In the genomic region with DNA sequence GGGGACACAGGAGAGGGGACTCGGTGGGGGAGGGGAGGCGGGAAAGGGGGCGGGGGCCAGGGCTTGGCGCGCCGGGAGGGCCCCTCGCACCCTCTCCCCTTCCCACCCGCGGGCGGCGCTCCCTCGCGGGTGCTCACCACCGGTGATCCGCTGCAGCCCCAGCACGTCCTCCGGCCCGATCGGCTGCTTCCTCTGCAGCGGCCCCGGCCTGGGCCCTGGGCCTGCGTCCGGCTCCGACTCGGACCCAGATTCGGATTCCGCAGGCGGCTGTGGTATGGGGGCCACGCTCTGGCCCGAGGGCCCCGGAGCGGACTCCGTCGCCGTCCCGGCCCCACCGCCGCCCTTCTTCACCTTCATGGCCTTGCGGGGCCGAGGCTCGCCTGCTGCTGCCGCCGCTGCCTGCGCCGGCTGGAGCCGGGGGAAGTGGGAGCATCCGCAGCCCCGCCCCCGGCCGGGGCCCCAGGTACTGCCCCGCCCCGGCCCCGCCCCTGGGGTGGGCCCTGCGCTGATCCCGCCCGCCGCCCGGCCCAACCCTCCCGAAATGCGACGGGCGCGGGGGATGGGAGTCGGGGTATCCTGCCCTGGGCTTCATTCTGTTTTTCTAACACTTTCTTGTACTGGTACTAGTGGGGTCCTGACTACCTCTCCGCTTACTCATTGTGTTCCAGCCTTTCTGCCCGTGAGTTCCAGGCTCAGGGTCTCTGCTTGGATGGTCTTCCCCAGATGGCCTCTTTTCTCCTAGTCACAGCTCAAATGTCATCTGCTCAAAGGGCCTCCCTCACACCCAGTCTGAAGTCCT, we compare ENCODE assay signal across 8 cellular contexts. TPM values are rescaled to one million over a fixed set of nuclear protein-coding genes. Genes with fewer than 3 reads are reported as not detected.
DNase-seq lines count a peak whose midpoint lies in the region; ATAC-seq and TF ChIP-seq lines count a peak whose summit lies in the region.

UNC119 (minus strand) TSS at position 424 of the 799 bp plus-strand sequence; CDS start at position 357, 67 bp downstream.

- TF ChIP-seq CTCF in fibroblast of villous mesenchyme (IDR thresholded peaks at IDR 0.05; ENCODE audit: insufficient read depth, low read depth, low read length) = no peak
- TF ChIP-seq CTCF in neural cell (IDR thresholded peaks at IDR 0.05; ENCODE audit: poor library complexity, severe bottlenecking) = no peak

- H3K27ac Mint-ChIP-seq in stimulated activated naive CD8-positive, alpha-beta T cell treated with anti-CD3 and anti-CD28 coated beads, Interleukin-15, amount 100 ng/mL, for 72 hours = peak within 1 kb of the TSS; percentile 89 to 97

- DNase-seq in RKO (ENCODE audit: low spot score) = peak; percentile 80
- peak; percentile 77 for DNase-seq in activated effector memory CD4-positive, alpha-beta T cell treated with Interleukin-2 at 50 U/mL for 16 hours
- peak; percentile 62 for DNase-seq in fibroblast of villous mesenchyme (ENCODE audit: low read depth)
- DNase-seq in stimulated activated naive CD8-positive, alpha-beta T cell treated with anti-CD3 and anti-CD28 coated beads, Interleukin-15, amount 100 ng/mL, for 72 hours = peak; percentile 74 to 76

- no peak for TF ChIP-seq EP300 in neural cell (conservative IDR thresholded peaks at IDR 0.05; ENCODE audit: poor library complexity, severe bottlenecking)

- H3K36me3 ChIP-seq in BLaER1 (peaks cover 45% of the 10 kb centered on the region), HUES6 (ENCODE audit: control insufficient read depth, insufficient read depth, low read length) (peaks cover 40% of the 10 kb centered on the region), neural cell (ENCODE audit: insufficient read depth, low read length) (no peaks in the 10 kb centered on the region)

- H3K27ac ChIP-seq in BLaER1 = no peak within 1 kb of the TSS
- H3K27ac ChIP-seq in HUES6 (ENCODE audit: low read depth, low read length) = no peak within 1 kb of the TSS
- peak within 1 kb of the TSS; percentile 66 for H3K27ac ChIP-seq in neural cell (ENCODE audit: low read length)

- H3K27me3 Mint-ChIP-seq in stimulated activated naive CD8-positive, alpha-beta T cell treated with anti-CD3 and anti-CD28 coated beads, Interleukin-15, amount 100 ng/mL, for 72 hours = no peaks in the 10 kb centered on the region

- no peak for TF ChIP-seq RAD21 in neural cell (conservative IDR thresholded peaks at IDR 0.05)

- peaks cover 63% of the 10 kb centered on the region for H3K4me1 Mint-ChIP-seq in stimulated activated naive CD8-positive, alpha-beta T cell treated with anti-CD3 and anti-CD28 coated beads, Interleukin-15, amount 100 ng/mL, for 72 hours

- H3K79me2 ChIP-seq in neural cell (replicated peaks; ENCODE audit: insufficient read depth, low read length) = peaks cover 8% of the 10 kb centered on the region

- H3K9ac ChIP-seq in BLaER1 (peak within 1 kb of the TSS; percentile 80), HUES6 (ENCODE audit: low read length) (peak within 1 kb of the TSS; percentile 61), neural cell (ENCODE audit: low read length) (peak within 1 kb of the TSS; percentile 90)

- no peaks in the 10 kb centered on the region for H3K9me3 Mint-ChIP-seq in stimulated activated naive CD8-positive, alpha-beta T cell treated with anti-CD3 and anti-CD28 coated beads, Interleukin-15, amount 100 ng/mL, for 72 hours

- no peaks in the 10 kb centered on the region for H3K9me3 ChIP-seq in BLaER1
- H3K9me3 ChIP-seq in HUES6 (ENCODE audit: control insufficient read depth, insufficient read depth, low read depth, low read length) = no peaks in the 10 kb centered on the region
- no peaks in the 10 kb centered on the region for H3K9me3 ChIP-seq in neural cell (ENCODE audit: low read length)

- H3K4me2 ChIP-seq in BLaER1 (peak within 1 kb of the TSS; percentile 95), neural cell (ENCODE audit: low read length) (peak within 1 kb of the TSS; percentile 74)

- no peaks in the 10 kb centered on the region for H3K9me2 ChIP-seq in neural cell (ENCODE audit: insufficient read depth, low read length)

- H3K27me3 ChIP-seq in BLaER1 (no peaks in the 10 kb centered on the region), HUES6 (ENCODE audit: control insufficient read depth, insufficient read depth, low read length) (no peaks in the 10 kb centered on the region), neural cell (ENCODE audit: insufficient read depth, low read depth, low read length) (no peaks in the 10 kb centered on the region)

- H3K4me1 ChIP-seq in BLaER1 (peaks cover 49% of the 10 kb centered on the region), HUES6 (ENCODE audit: control insufficient read depth, insufficient read depth, low read length) (peaks cover 21% of the 10 kb centered on the region)

- H2AFZ ChIP-seq in neural cell (ENCODE audit: low read depth, low read length) = peak within 1 kb of the TSS; percentile 76

- H3K4me3 Mint-ChIP-seq in stimulated activated naive CD8-positive, alpha-beta T cell treated with anti-CD3 and anti-CD28 coated beads, Interleukin-15, amount 100 ng/mL, for 72 hours = peak within 1 kb of the TSS; percentile 86 to 96

- no peaks in the 10 kb centered on the region for H3F3A ChIP-seq in neural cell (ENCODE audit: insufficient read depth, low read length, poor library complexity, severe bottlenecking)

- H3K4me3 ChIP-seq in BLaER1 (peak within 1 kb of the TSS; percentile 85), HUES6 (ENCODE audit: low read depth, low read length) (peak within 1 kb of the TSS; percentile 83), fibroblast of villous mesenchyme (ENCODE audit: low read depth, low read length) (peak within 1 kb of the TSS; percentile 79), neural cell (ENCODE audit: low read length) (peak within 1 kb of the TSS; percentile 96)

- H4K20me1 ChIP-seq in BLaER1 = peaks cover 26% of the 10 kb centered on the region
- no peaks in the 10 kb centered on the region for H4K20me1 ChIP-seq in neural cell (ENCODE audit: insufficient read depth)

- peak; percentile 52 for ATAC-seq in GM19351 (IDR thresholded peaks at IDR 0.05; ENCODE audit: unreplicated experiment)
- ATAC-seq in stimulated activated naive CD8-positive, alpha-beta T cell treated with anti-CD3 and anti-CD28 coated beads, Interleukin-15, amount 100 ng/mL, for 72 hours = peak; percentile 81

TF ChIP-seq in neural cell, 6 proteins besides CTCF, POLR2A, EP300 and RAD21:
- peak; percentile 91 for TF ChIP-seq POLR2AphosphoS5 (IDR thresholded peaks at IDR 0.05)
- peak; percentile 53 for TF ChIP-seq MXI1 (conservative IDR thresholded peaks at IDR 0.05; ENCODE audit: poor library complexity, severe bottlenecking)
- TF ChIP-seq TAF1 (IDR thresholded peaks at IDR 0.05; ENCODE audit: low read depth) = peak; percentile 7
- no peak for TF ChIP-seq SMC3 (conservative IDR thresholded peaks at IDR 0.05; ENCODE audit: poor library complexity)
- TF ChIP-seq EZH2 (IDR thresholded peaks at IDR 0.05; ENCODE audit: borderline replicate concordance, insufficient read depth, low read length, poor library complexity, severe bottlenecking) = no peak
- TF ChIP-seq, protein P1, sequence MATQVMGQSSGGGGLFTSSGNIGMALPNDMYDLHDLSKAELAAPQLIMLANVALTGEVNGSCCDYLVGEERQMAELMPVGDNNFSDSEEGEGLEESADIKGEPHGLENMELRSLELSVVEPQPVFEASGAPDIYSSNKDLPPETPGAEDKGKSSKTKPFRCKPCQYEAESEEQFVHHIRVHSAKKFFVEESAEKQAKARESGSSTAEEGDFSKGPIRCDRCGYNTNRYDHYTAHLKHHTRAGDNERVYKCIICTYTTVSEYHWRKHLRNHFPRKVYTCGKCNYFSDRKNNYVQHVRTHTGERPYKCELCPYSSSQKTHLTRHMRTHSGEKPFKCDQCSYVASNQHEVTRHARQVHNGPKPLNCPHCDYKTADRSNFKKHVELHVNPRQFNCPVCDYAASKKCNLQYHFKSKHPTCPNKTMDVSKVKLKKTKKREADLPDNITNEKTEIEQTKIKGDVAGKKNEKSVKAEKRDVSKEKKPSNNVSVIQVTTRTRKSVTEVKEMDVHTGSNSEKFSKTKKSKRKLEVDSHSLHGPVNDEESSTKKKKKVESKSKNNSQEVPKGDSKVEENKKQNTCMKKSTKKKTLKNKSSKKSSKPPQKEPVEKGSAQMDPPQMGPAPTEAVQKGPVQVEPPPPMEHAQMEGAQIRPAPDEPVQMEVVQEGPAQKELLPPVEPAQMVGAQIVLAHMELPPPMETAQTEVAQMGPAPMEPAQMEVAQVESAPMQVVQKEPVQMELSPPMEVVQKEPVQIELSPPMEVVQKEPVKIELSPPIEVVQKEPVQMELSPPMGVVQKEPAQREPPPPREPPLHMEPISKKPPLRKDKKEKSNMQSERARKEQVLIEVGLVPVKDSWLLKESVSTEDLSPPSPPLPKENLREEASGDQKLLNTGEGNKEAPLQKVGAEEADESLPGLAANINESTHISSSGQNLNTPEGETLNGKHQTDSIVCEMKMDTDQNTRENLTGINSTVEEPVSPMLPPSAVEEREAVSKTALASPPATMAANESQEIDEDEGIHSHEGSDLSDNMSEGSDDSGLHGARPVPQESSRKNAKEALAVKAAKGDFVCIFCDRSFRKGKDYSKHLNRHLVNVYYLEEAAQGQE (IDR thresholded peaks at IDR 0.05; ENCODE audit: borderline replicate concordance) = peak; percentile 64
TF ChIP-seq in neural cell: peak in this region for 4.

RNA-seq across cellular contexts. Expression of gene UNC119, which starts in this region (rescaled TPM):
- total RNA-seq in fibroblast of villous mesenchyme = 19.6 and 21.6 TPM in 2 replicates
- 218 and 231 TPM in 2 replicates for polyA plus RNA-seq in neural cell
- polyA minus RNA-seq in neural cell = 72.8 and 73.2 TPM in 2 replicates
